ENCODE assay signal across 12 cellular contexts in the genomic region with DNA sequence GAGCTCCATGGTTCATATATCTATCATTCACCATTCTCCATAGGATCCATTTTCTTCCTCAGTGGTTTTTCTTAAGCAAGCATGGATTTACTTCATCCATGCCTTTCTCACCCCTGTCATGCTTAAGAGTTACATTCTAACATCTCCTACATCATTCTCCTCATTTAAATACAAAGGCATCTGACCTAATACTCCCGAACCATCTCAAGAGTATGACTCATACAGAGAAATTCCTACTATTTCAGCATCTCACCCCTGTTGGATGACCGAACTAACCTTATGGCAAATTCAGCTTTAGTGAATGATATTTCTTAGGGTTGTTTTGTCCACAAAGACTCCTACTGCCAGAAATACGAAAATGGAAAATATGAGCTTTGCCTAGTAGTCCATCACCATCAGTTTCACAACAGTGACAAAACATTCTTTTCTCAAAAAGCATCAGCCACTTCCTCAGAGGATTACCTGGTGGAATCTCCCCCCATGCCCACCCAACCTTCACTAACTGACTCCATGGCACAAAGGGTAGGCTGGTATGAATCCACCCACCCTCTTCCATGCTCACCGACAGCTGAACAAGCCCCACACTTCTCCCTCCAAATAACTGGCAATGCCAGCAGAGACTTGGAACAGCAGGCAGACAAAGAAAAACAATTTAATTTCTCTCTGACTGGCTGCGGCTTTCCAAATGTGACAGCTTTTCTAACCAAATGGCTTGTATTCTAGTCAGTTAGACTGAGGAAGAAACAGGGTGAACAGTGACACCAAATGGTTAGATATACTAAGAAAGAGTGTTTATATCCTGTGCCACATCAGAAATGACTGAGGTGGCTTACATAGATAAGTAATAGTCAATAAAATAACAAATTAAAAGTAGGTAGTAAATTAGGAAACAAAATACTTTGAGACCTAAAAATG.
A peak's percentile ranks its signal among the peaks of the same experiment; 100 is the strongest.
DNase-seq lines count a peak whose midpoint lies in the region; ATAC-seq and TF ChIP-seq lines count a peak whose summit lies in the region.
"Had no signal": no experiment of that assay in that cellular context is flagged by ENCODE, and none has a peak within 500 bp of the region (broad histone marks: within the 10 kb centered on the region; RNA-seq: fewer than 3 reads in every experiment).

No MANE protein-coding gene starts in this region.

- no CpG with 5 or more reads among the region's 5 CpGs for WGBS in H9 (ENCODE audit: extremely low coverage, insufficient read length, low lambda C conversion rate)

- no peak overlapping the region for H3K4ac ChIP-seq in H9 (ENCODE audit: low read depth, low read length)

- no peaks in the 10 kb centered on the region for H3K4me1 ChIP-seq in H9 (ENCODE audit: insufficient read depth, low read length)
- H3K4me1 ChIP-seq: BE2C had no signal

- DNase-seq in A172 (ENCODE audit: low spot score) (peak; percentile 35), H9 (no peak), astrocyte of the cerebellum (ENCODE audit: low read depth) (peak; percentile 86), kidney tubule cell (ENCODE audit: low spot score) (peak; percentile 85), NCI-H1436 (lab: John Stamatoyannopoulos, UW) (no peak)
- no peak for DNase-seq in activated CD8-positive, alpha-beta memory T cell treated with anti-CD3 and anti-CD28 coated beads, Interleukin-2, amount 50 U/mL, for 48 hours
- no peak for DNase-seq in activated naive CD8-positive, alpha-beta T cell treated with anti-CD3 and anti-CD28 coated beads for 36 hours
- DNase-seq: activated naive CD4-positive, alpha-beta T cell; BE2C; Kasumi-1; NK-92 treated with Interleukin-12 subunit alpha and Interleukin-12 subunit beta, amount 100 ng/mL, for 24 hours had no signal

- no peaks in the 10 kb centered on the region for H3K27me3 Mint-ChIP-seq in H9 (ENCODE audit: low read depth)
- H3K27me3 Mint-ChIP-seq in activated naive CD8-positive, alpha-beta T cell treated with anti-CD3 and anti-CD28 coated beads for 36 hours = peaks cover 4% of the 10 kb centered on the region

- no peak overlapping the region for H2AK5ac ChIP-seq in H9 (ENCODE audit: insufficient read length, low read length)

- H3K14ac ChIP-seq in H9 (ENCODE audit: insufficient read depth, low read length) = no peak overlapping the region

- no peak overlapping the region for H3K23ac ChIP-seq in H9 (ENCODE audit: insufficient read length, low read depth, low read length)

- H2BK20ac ChIP-seq in H9 (ENCODE audit: low read depth, low read length, poor library complexity, severe bottlenecking) = no peak overlapping the region

- H3K27ac Mint-ChIP-seq in H9 = 0 out of 7 replicates have a peak overlapping the region, but pooled peaks of 1 of the 3 experiments have one; percentile 16
- no peak overlapping the region for H3K27ac Mint-ChIP-seq in activated naive CD8-positive, alpha-beta T cell treated with anti-CD3 and anti-CD28 coated beads for 36 hours

- no peak overlapping the region for H4K5ac ChIP-seq in H9 (ENCODE audit: insufficient read length, low read depth, low read length)

- H3K4me3 ChIP-seq in astrocyte of the cerebellum (ENCODE audit: low read depth, low read length) = no peak overlapping the region

- no peak overlapping the region for H2BK120ac ChIP-seq in H9 (ENCODE audit: low read depth, low read length, poor library complexity, severe bottlenecking)

- H4K8ac ChIP-seq in H9 (replicated peaks; ENCODE audit: insufficient read length, low read depth, low read length) = no peak overlapping the region

- H3K79me2 ChIP-seq in H9 (ENCODE audit: insufficient read depth, low read length) = no peaks in the 10 kb centered on the region

- H3K9me3 Mint-ChIP-seq in H9 = peaks cover 0 to 5% of the 10 kb centered on the region in 2 experiments; a peak in 2 of 5 replicates
- H3K9me3 Mint-ChIP-seq in activated naive CD8-positive, alpha-beta T cell treated with anti-CD3 and anti-CD28 coated beads for 36 hours = peaks cover 3% of the 10 kb centered on the region

- no peak overlapping the region for H2BK5ac ChIP-seq in H9 (ENCODE audit: insufficient read length, low read length)

- H3K27ac ChIP-seq in H9 (ENCODE audit: insufficient read length, low read depth, low read length) = no peak overlapping the region

- no peak overlapping the region for H3K18ac ChIP-seq in H9 (ENCODE audit: insufficient read length, low read depth, low read length)

- H3T11ph ChIP-seq in H9 (ENCODE audit: low read length) = no peak overlapping the region

- in situ Hi-C loops in astrocyte of the cerebellum (cut with HindIII; ENCODE audit: low sequenced_read_pairs) = no loop called here

- H2BK15ac ChIP-seq in H9 (ENCODE audit: low read depth, low read length) = peak overlapping the region; percentile 80; the same call in 1 of the 2 replicates

- no peak for ATAC-seq in GM21515 (IDR thresholded peaks at IDR 0.05; ENCODE audit: unreplicated experiment)

- H3K27me3 ChIP-seq in H9 (ENCODE audit: insufficient read depth, low read length) = no peaks in the 10 kb centered on the region
- H3K27me3 ChIP-seq: BE2C had no signal

- H3K4me3 Mint-ChIP-seq in H9 = no peak overlapping the region
- H3K4me3 Mint-ChIP-seq in activated naive CD8-positive, alpha-beta T cell treated with anti-CD3 and anti-CD28 coated beads for 36 hours = no peak overlapping the region

- peaks cover 4% of the 10 kb centered on the region in 2 experiments; a peak in 3 of 4 replicates for H3K4me1 Mint-ChIP-seq in H9
- no peaks in the 10 kb centered on the region for H3K4me1 Mint-ChIP-seq in activated naive CD8-positive, alpha-beta T cell treated with anti-CD3 and anti-CD28 coated beads for 36 hours

- H3K23me2 ChIP-seq in H9 (ENCODE audit: insufficient read length, low read depth, low read length, poor library complexity, severe bottlenecking) = no peaks in the 10 kb centered on the region

- no peak overlapping the region for H3K56ac ChIP-seq in H9 (ENCODE audit: insufficient read length, low read depth, low read length)

- H2BK12ac ChIP-seq in H9 (ENCODE audit: insufficient read length, low read depth, low read length) = no peak overlapping the region

- H3K9me3 ChIP-seq in H9 (ENCODE audit: control insufficient read depth, low read depth, low read length) = no peaks in the 10 kb centered on the region
- H3K9me3 ChIP-seq: BE2C had no signal

- H3K9ac ChIP-seq in H9 (ENCODE audit: extremely low read depth, insufficient read length, low read length) = no peak overlapping the region

- no peak overlapping the region for H4K91ac ChIP-seq in H9 (ENCODE audit: insufficient read length, low read depth, low read length)

- no peak overlapping the region for H3K4me2 ChIP-seq in H9 (ENCODE audit: insufficient read depth, insufficient read length, low read length)

- no peaks in the 10 kb centered on the region for H4K20me1 ChIP-seq in H9 (ENCODE audit: control insufficient read depth, insufficient read depth, insufficient read length)

- H2AFZ ChIP-seq in H9 (ENCODE audit: low read length) = no peak overlapping the region

- no peak for TF ChIP-seq CTCF in H9 (conservative IDR thresholded peaks at IDR 0.05)
- TF ChIP-seq CTCF in astrocyte of the cerebellum (IDR thresholded peaks at IDR 0.05; ENCODE audit: low read depth, low read length, missing control alignments) = no peak

- no peaks in the 10 kb centered on the region for H3K79me1 ChIP-seq in H9 (ENCODE audit: insufficient read depth, low read depth, low read length, poor library complexity, severe bottlenecking)

- no peaks in the 10 kb centered on the region for H3K36me3 Mint-ChIP-seq in H9 (ENCODE audit: insufficient read depth in 1 of 3, low read depth in 3 of 3)
- no peaks in the 10 kb centered on the region for H3K36me3 Mint-ChIP-seq in activated naive CD8-positive, alpha-beta T cell treated with anti-CD3 and anti-CD28 coated beads for 36 hours

Comparison
In these comparisons a context has a peak if more than half of its experiments do, and no peak if none do; other contexts are left out.
1. DNase-seq: peak in A172 (single experiment), astrocyte of the cerebellum (single experiment) and kidney tubule cell (single experiment); none in H9 (single experiment), activated CD8-positive, alpha-beta memory T cell treated with anti-CD3 and anti-CD28 coated beads, Interleukin-2, amount 50 U/mL, for 48 hours (single experiment), activated naive CD8-positive, alpha-beta T cell treated with anti-CD3 and anti-CD28 coated beads for 36 hours (single experiment) and NCI-H1436 (single experiment).